ENCODE assay signal across 1 cellular context in the genomic region with DNA sequence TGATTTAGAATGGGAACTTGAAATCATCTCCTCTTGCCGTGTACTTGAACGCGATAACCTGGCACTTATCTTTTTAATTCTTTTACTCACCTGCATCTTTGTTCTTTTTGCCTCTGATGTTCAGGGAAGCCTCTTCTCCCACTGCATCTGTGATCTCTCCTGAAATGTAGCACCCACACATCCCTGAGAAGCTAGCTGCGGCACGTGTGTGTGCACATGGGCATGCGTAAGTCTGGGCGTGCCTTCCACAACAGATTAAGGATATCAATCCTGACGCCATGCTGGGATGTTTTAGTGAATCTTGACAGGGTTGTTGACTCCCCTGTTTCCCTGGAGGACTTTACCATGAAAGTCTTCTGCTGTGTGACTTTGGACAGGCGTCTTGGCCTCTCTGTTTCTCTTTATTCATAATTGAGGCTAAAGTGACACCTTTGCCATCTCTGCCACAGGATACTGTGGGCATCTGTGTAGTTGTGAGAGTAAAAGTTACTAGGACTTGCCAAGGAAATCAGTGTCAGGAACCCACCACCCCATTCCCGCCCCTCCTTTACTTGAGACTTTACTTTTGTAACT.
TF ChIP-seq lines count a peak whose summit lies in the region.

No MANE protein-coding gene starts in this region.

TF ChIP-seq in K562, 482 proteins besides CTCF, POLR2A, EP300 and RAD21 (continued from another document):
- TF ChIP-seq PBX2 (CRISPR knock-in tag; IDR thresholded peaks at IDR 0.05; ENCODE audit: low read depth) (no peak), PBX2 (tag; conservative IDR thresholded peaks at IDR 0.05; ENCODE audit: low read depth) (no peak), NFATC3 (IDR thresholded peaks at IDR 0.05) (no peak), ZFP36 (IDR thresholded peaks at IDR 0.05; ENCODE audit: low read depth, low read length, partially characterized antibody) (peak; percentile 34), ZNF280A (IDR thresholded peaks at IDR 0.05; ENCODE audit: low read depth, partially characterized antibody) (no peak), FOXP1 (CRISPR knock-in tag; IDR thresholded peaks at IDR 0.05) (no peak), SMARCB1 (IDR thresholded peaks at IDR 0.05; ENCODE audit: insufficient read length, low read depth) (no peak), ZBTB9 (CRISPR knock-in tag; IDR thresholded peaks at IDR 0.05) (no peak), FIP1L1 (IDR thresholded peaks at IDR 0.05; ENCODE audit: low read depth, low read length, poor library complexity, severe bottlenecking) (no peak), RBM25 (IDR thresholded peaks at IDR 0.05; ENCODE audit: low read depth, low read length, severe bottlenecking) (peak; percentile 44), CSDE1 (IDR thresholded peaks at IDR 0.05) (no peak), LCOR (CRISPR knock-in tag; IDR thresholded peaks at IDR 0.05) (no peak)
- TF ChIP-seq, protein P1, sequence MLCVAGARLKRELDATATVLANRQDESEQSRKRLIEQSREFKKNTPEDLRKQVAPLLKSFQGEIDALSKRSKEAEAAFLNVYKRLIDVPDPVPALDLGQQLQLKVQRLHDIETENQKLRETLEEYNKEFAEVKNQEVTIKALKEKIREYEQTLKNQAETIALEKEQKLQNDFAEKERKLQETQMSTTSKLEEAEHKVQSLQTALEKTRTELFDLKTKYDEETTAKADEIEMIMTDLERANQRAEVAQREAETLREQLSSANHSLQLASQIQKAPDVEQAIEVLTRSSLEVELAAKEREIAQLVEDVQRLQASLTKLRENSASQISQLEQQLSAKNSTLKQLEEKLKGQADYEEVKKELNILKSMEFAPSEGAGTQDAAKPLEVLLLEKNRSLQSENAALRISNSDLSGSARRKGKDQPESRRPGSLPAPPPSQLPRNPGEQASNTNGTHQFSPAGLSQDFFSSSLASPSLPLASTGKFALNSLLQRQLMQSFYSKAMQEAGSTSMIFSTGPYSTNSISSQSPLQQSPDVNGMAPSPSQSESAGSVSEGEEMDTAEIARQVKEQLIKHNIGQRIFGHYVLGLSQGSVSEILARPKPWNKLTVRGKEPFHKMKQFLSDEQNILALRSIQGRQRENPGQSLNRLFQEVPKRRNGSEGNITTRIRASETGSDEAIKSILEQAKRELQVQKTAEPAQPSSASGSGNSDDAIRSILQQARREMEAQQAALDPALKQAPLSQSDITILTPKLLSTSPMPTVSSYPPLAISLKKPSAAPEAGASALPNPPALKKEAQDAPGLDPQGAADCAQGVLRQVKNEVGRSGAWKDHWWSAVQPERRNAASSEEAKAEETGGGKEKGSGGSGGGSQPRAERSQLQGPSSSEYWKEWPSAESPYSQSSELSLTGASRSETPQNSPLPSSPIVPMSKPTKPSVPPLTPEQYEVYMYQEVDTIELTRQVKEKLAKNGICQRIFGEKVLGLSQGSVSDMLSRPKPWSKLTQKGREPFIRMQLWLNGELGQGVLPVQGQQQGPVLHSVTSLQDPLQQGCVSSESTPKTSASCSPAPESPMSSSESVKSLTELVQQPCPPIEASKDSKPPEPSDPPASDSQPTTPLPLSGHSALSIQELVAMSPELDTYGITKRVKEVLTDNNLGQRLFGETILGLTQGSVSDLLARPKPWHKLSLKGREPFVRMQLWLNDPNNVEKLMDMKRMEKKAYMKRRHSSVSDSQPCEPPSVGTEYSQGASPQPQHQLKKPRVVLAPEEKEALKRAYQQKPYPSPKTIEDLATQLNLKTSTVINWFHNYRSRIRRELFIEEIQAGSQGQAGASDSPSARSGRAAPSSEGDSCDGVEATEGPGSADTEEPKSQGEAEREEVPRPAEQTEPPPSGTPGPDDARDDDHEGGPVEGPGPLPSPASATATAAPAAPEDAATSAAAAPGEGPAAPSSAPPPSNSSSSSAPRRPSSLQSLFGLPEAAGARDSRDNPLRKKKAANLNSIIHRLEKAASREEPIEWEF (CRISPR knock-in tag; IDR thresholded peaks at IDR 0.05): no peak
